16 cellular contexts compared by ENCODE assay signal in genomic region chr7:27132978-27133377, GRCh38. TPM values are rescaled to one million over a fixed set of nuclear protein-coding genes. Genes with fewer than 3 reads are reported as not detected.
"Had no signal": no experiment of that assay in that cellular context is flagged by ENCODE, and none has a peak within 500 bp of the region (broad histone marks: within the 10 kb centered on the region; RNA-seq: fewer than 3 reads in every experiment).

No MANE protein-coding gene starts in this region.

- H3K4me3 ChIP-seq: prostate gland had no signal

- ATAC-seq: activated CD4-positive, CD25-positive, alpha-beta regulatory T cell treated with anti-CD3 and anti-CD28 coated beads, Interleukin-2, amount 50 U/mL, for 24 hours; activated CD8-positive, alpha-beta memory T cell treated with anti-CD3 and anti-CD28 coated beads, Interleukin-2, amount 10 ng/mL, durations not matched to agents 7 days and 5 days; stimulated activated naive CD8-positive, alpha-beta T cell treated with anti-CD3 and anti-CD28 coated beads, Interleukin-15, Interleukin-2, amounts not matched to agents 100 U/mL and 50 U/mL, for 24 hours; T-helper 17 cell had no signal

- DNase-seq: activated CD4-positive, alpha-beta T cell treated with anti-CD3 and anti-CD28 coated beads, Interleukin-2, amount 50 U/mL, for 48 hours; activated CD8-positive, alpha-beta memory T cell treated with anti-CD3 and anti-CD28 coated beads, Interleukin-2, amount 10 ng/mL, durations not matched to agents 7 days and 5 days; activated effector memory CD4-positive, alpha-beta T cell treated with anti-CD3 and anti-CD28 coated beads, Interleukin-2, amount 50 U/mL, for 16 hours; activated naive CD8-positive, alpha-beta T cell treated with anti-CD3 and anti-CD28 coated beads for 36 hours; activated T-cell treated with anti-CD3 and anti-CD28 coated beads, Interleukin-2, amount 50 U/mL, for 24 hours; hypothalamus; kidney glomerular epithelial cell; naive B cell; SHP77 treated with DMSO at 0.1 percent for 48 hours; stimulated activated CD4-positive, alpha-beta T cell treated with anti-CD3 and anti-CD28 coated beads, Interleukin-12 subunit alpha, Interleukin-12 subunit beta, amount 100 ng/mL, for 4 hours; stimulated activated CD4-positive, alpha-beta T cell treated with anti-CD3 and anti-CD28 coated beads, Interleukin-2, amount 100 ng/mL, for 48 hours; stimulated activated naive CD8-positive, alpha-beta T cell treated with anti-CD3 and anti-CD28 coated beads, Interleukin-15, Interleukin-2, amounts not matched to agents 100 U/mL and 50 U/mL, for 24 hours; T-helper 17 cell had no signal

- H3K4me3 Mint-ChIP-seq: activated CD8-positive, alpha-beta memory T cell treated with anti-CD3 and anti-CD28 coated beads, Interleukin-2, amount 10 ng/mL, durations not matched to agents 7 days and 5 days; activated naive CD8-positive, alpha-beta T cell treated with anti-CD3 and anti-CD28 coated beads for 36 hours; activated T-cell treated with anti-CD3 and anti-CD28 coated beads, Interleukin-2, amount 50 U/mL, for 24 hours; T-helper 17 cell had no signal

- H3K27ac ChIP-seq: prostate gland had no signal

- H3K36me3 ChIP-seq: prostate gland had no signal

- H3K9me3 ChIP-seq: prostate gland had no signal

- H3K9me3 Mint-ChIP-seq: activated naive CD8-positive, alpha-beta T cell treated with anti-CD3 and anti-CD28 coated beads for 36 hours had no signal

- H3K36me3 Mint-ChIP-seq: activated CD8-positive, alpha-beta memory T cell treated with anti-CD3 and anti-CD28 coated beads, Interleukin-2, amount 10 ng/mL, durations not matched to agents 7 days and 5 days; activated naive CD8-positive, alpha-beta T cell treated with anti-CD3 and anti-CD28 coated beads for 36 hours; naive B cell had no signal

- FAIRE-seq: TTC549 had no signal

- H3K4me1 Mint-ChIP-seq: naive B cell had no signal

- H3K27ac Mint-ChIP-seq: activated CD8-positive, alpha-beta memory T cell treated with anti-CD3 and anti-CD28 coated beads, Interleukin-2, amount 10 ng/mL, durations not matched to agents 7 days and 5 days; activated naive CD8-positive, alpha-beta T cell treated with anti-CD3 and anti-CD28 coated beads for 36 hours; activated T-cell treated with anti-CD3 and anti-CD28 coated beads, Interleukin-2, amount 50 U/mL, for 24 hours; naive B cell; T-helper 17 cell had no signal

RNA-seq across cellular contexts. Expression of gene HOXA4, which starts 2.4 kb away (rescaled TPM):
- total RNA-seq: activated CD8-positive, alpha-beta memory T cell treated with anti-CD3 and anti-CD28 coated beads, Interleukin-2, amount 10 ng/mL, durations not matched to agents 7 days and 5 days; activated naive CD8-positive, alpha-beta T cell treated with anti-CD3 and anti-CD28 coated beads for 36 hours had no signal

RNA-seq across cellular contexts. Expression of gene HOXA5, which starts 10.5 kb away (rescaled TPM):
- total RNA-seq: activated CD8-positive, alpha-beta memory T cell treated with anti-CD3 and anti-CD28 coated beads, Interleukin-2, amount 10 ng/mL, durations not matched to agents 7 days and 5 days; activated naive CD8-positive, alpha-beta T cell treated with anti-CD3 and anti-CD28 coated beads for 36 hours had no signal

RNA-seq across cellular contexts. Expression of gene HOXA6, which starts 14.6 kb away (rescaled TPM):
- total RNA-seq: activated CD8-positive, alpha-beta memory T cell treated with anti-CD3 and anti-CD28 coated beads, Interleukin-2, amount 10 ng/mL, durations not matched to agents 7 days and 5 days; activated naive CD8-positive, alpha-beta T cell treated with anti-CD3 and anti-CD28 coated beads for 36 hours; T-helper 17 cell had no signal

RNA-seq across cellular contexts. Expression of gene HOXA3, which starts 19.4 kb away (rescaled TPM):
- total RNA-seq: activated CD8-positive, alpha-beta memory T cell treated with anti-CD3 and anti-CD28 coated beads, Interleukin-2, amount 10 ng/mL, durations not matched to agents 7 days and 5 days; activated naive CD8-positive, alpha-beta T cell treated with anti-CD3 and anti-CD28 coated beads for 36 hours; T-helper 17 cell had no signal

RNA-seq across cellular contexts. Expression of gene HOXA7, which starts 23.5 kb away (rescaled TPM):
- total RNA-seq: activated CD8-positive, alpha-beta memory T cell treated with anti-CD3 and anti-CD28 coated beads, Interleukin-2, amount 10 ng/mL, durations not matched to agents 7 days and 5 days; activated naive CD8-positive, alpha-beta T cell treated with anti-CD3 and anti-CD28 coated beads for 36 hours; T-helper 17 cell had no signal
